21 cellular contexts compared by ENCODE assay signal in the genomic region with DNA sequence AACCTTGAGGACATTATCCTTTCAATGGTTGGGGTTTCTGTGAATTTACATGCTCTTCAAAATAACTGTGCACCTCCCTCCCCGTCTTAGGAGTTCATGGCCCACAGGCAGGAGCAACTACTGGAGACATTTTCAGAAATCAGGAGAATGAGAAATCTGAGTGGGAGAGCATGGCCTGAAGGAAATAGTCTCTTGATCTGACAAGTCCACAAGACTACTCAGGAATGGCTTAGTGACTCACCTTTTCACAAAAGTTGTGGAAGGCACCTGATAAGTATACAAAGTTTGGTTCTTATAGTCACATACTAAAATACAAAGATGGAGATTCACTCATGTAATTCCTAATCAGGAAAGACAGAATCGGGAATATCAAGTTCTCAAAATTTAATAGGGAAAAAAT.
DNase-seq lines count a peak whose midpoint lies in the region; FAIRE-seq and TF ChIP-seq lines count a peak whose summit lies in the region.
"Had no signal": no experiment of that assay in that cellular context is flagged by ENCODE, and none has a peak within 500 bp of the region (broad histone marks: within the 10 kb centered on the region; RNA-seq: fewer than 3 reads in every experiment).

No MANE protein-coding gene starts in this region.

- H3K4me3 Mint-ChIP-seq in MCF 10A (ENCODE audit: unreplicated experiment), result no peak overlapping the region
- H3K4me3 Mint-ChIP-seq: CD14-positive monocyte; CD4-positive, alpha-beta memory T cell; GM23338 had no signal

- TF ChIP-seq CTCF in mammary epithelial cell (conservative IDR thresholded peaks at IDR 0.05 in 1 of 2, IDR thresholded peaks at IDR 0.05 in 1 of 2; ENCODE audit: extremely low read depth in 1 of 2, insufficient read depth in 1 of 2, low read depth in 1 of 2, low read length in 2 of 2), result no peak
- TF ChIP-seq CTCF in MCF 10A (IDR thresholded peaks at IDR 0.05; ENCODE audit: unreplicated experiment), result no peak
- TF ChIP-seq CTCF in epithelial cell of esophagus (IDR thresholded peaks at IDR 0.05; ENCODE audit: insufficient read depth, low read depth, low read length, missing control alignments), result no peak
- no peak for TF ChIP-seq CTCF in keratinocyte (optimal IDR thresholded peaks at IDR 0.05 in 1 of 3, IDR thresholded peaks at IDR 0.05 in 1 of 3, conservative IDR thresholded peaks at IDR 0.05 in 1 of 3; ENCODE audit: extremely low read depth in 1 of 3, insufficient read depth in 2 of 3, low read length in 3 of 3)

- no peaks in the 10 kb centered on the region for H3K36me3 Mint-ChIP-seq in MCF 10A (ENCODE audit: insufficient read depth, unreplicated experiment)
- H3K36me3 Mint-ChIP-seq: CD14-positive monocyte; CD4-positive, alpha-beta memory T cell had no signal

- in situ Hi-C loops in mammary epithelial cell (cut with MboI; ENCODE audit: low sequenced_read_pairs in 2 of 2), result no loop called here

- H3K4me1 ChIP-seq in mammary epithelial cell (ENCODE audit: insufficient read depth, low read length), result peaks cover 6% of the 10 kb centered on the region
- H3K4me1 ChIP-seq in adipocyte (ENCODE audit: control insufficient read depth, insufficient read depth, low read length), result peaks cover 16% of the 10 kb centered on the region
- peaks cover 8% of the 10 kb centered on the region for H3K4me1 ChIP-seq in keratinocyte (ENCODE audit: control insufficient read depth, extremely low read depth, insufficient read depth, low read length)
- H3K4me1 ChIP-seq: A549, BLaER1 had no signal

- H3K36me3 ChIP-seq in mammary epithelial cell (ENCODE audit: insufficient read depth, low read length), result no peaks in the 10 kb centered on the region
- no peaks in the 10 kb centered on the region for H3K36me3 ChIP-seq in adipocyte (ENCODE audit: control insufficient read depth, insufficient read depth, low read length, severe bottlenecking)
- H3K36me3 ChIP-seq in keratinocyte (ENCODE audit: control insufficient read depth in 2 of 2, extremely low read depth in 1 of 2, insufficient read depth in 2 of 2, low read length in 2 of 2), result no peaks in the 10 kb centered on the region
- H3K36me3 ChIP-seq: BLaER1 had no signal

- WGBS in mammary epithelial cell (ENCODE audit: low coverage, missing lambda C conversion rate), result 10% methylated on average over 2 of the region's 2 CpGs

- H3K27me3 ChIP-seq in mammary epithelial cell (ENCODE audit: insufficient read depth, low read length) (no peaks in the 10 kb centered on the region), adipocyte (replicated peaks; ENCODE audit: control insufficient read depth, insufficient read depth, low read length) (peaks cover 6% of the 10 kb centered on the region), keratinocyte (ENCODE audit: control insufficient read depth, extremely low read depth, insufficient read depth, low read length) (no peaks in the 10 kb centered on the region)
- H3K27me3 ChIP-seq: BLaER1 had no signal

- no peaks in the 10 kb centered on the region for H3K9me3 ChIP-seq in mammary epithelial cell (replicated peaks; ENCODE audit: insufficient read depth, low read length)
- H3K9me3 ChIP-seq in adipocyte (ENCODE audit: control insufficient read depth, low read length), result peaks cover 13% of the 10 kb centered on the region
- no peaks in the 10 kb centered on the region for H3K9me3 ChIP-seq in keratinocyte (ENCODE audit: control insufficient read depth, low read depth, low read length)

- FAIRE-seq in keratinocyte (lab: Jason Lieb, UNC), result peak; percentile 89
- FAIRE-seq: A549, GM12892, GM18507, H54 had no signal

- no peaks in the 10 kb centered on the region for H3K9me1 ChIP-seq in keratinocyte (ENCODE audit: control insufficient read depth, extremely low read depth, insufficient read depth, low read length)

- H3K79me2 ChIP-seq in mammary epithelial cell (ENCODE audit: insufficient read depth, low read length) (no peaks in the 10 kb centered on the region), keratinocyte (ENCODE audit: control insufficient read depth, insufficient read depth, low read length) (no peaks in the 10 kb centered on the region)

- BruUV-seq in mammary epithelial cell (replicated peaks; lab: Mats Ljungman, UMichigan), result no TSS peak
- no TSS peak for BruUV-seq in MCF 10A (replicated peaks; lab: Mats Ljungman, UMichigan)

- peak overlapping the region; percentile 0 for H3K4me2 ChIP-seq in mammary epithelial cell (ENCODE audit: insufficient read depth, low read depth, low read length)
- no peak overlapping the region for H3K4me2 ChIP-seq in keratinocyte (ENCODE audit: control insufficient read depth, extremely low read depth, insufficient read depth, low read depth, low read length)
- H3K4me2 ChIP-seq: A549, BLaER1, GM23338 had no signal

- DNase-seq in mammary epithelial cell, result peak; percentile 39
- DNase-seq in MCF 10A (ENCODE audit: unreplicated experiment), result no peak
- DNase-seq in adipocyte (ENCODE audit: low read depth), result no peak
- peak; percentile 59 for DNase-seq in epithelial cell of esophagus (ENCODE audit: low read depth)
- DNase-seq in keratinocyte (ENCODE audit: low read depth, low spot score), result no peak
- DNase-seq in AG20443 (ENCODE audit: low spot score), result no peak
- DNase-seq in medulla oblongata (ENCODE audit: extremely low spot score), result no peak
- DNase-seq in kidney tubule cell (ENCODE audit: low spot score), result no peak
- DNase-seq: CD4-positive, alpha-beta memory T cell; DMS153; DMS79; GDM1; HCEC 1CT had no signal

- H3K27ac Mint-ChIP-seq in MCF 10A (ENCODE audit: low read depth, unreplicated experiment), result no peak overlapping the region
- H3K27ac Mint-ChIP-seq: CD14-positive monocyte; CD4-positive, alpha-beta memory T cell; GM23338 had no signal

- H3K4me1 Mint-ChIP-seq in MCF 10A (ENCODE audit: insufficient read depth, unreplicated experiment), result no peaks in the 10 kb centered on the region
- H3K4me1 Mint-ChIP-seq: CD14-positive monocyte; CD4-positive, alpha-beta memory T cell; GM23338 had no signal

- H3K9ac ChIP-seq in mammary epithelial cell (ENCODE audit: insufficient read depth, low read length), result no peak overlapping the region
- H3K9ac ChIP-seq in adipocyte (ENCODE audit: low read length), result no peak overlapping the region
- H3K9ac ChIP-seq in keratinocyte (ENCODE audit: control insufficient read depth, extremely low read depth, insufficient read depth, low read length), result no peak overlapping the region
- H3K9ac ChIP-seq: BLaER1 had no signal

- no peaks in the 10 kb centered on the region for H4K20me1 ChIP-seq in mammary epithelial cell (ENCODE audit: insufficient read depth, low read length)
- H4K20me1 ChIP-seq in keratinocyte (ENCODE audit: control insufficient read depth, extremely low read depth, insufficient read depth, low read length), result no peaks in the 10 kb centered on the region
- H4K20me1 ChIP-seq: BLaER1 had no signal

- dilution Hi-C loops in mammary epithelial cell (cut with HindIII; ENCODE audit: low sequenced_read_pairs) (no loop called here), keratinocyte (cut with MboI; ENCODE audit: extremely low pct_ligation_motif_present, low sequenced_read_pairs) (no loop called here)

- no peaks in the 10 kb centered on the region for H3K27me3 Mint-ChIP-seq in MCF 10A (ENCODE audit: insufficient read depth, unreplicated experiment)
- H3K27me3 Mint-ChIP-seq: CD4-positive, alpha-beta memory T cell had no signal

- H3K27ac ChIP-seq in mammary epithelial cell (ENCODE audit: insufficient read depth, low read depth, low read length), result no peak overlapping the region
- H3K27ac ChIP-seq in keratinocyte (ENCODE audit: control insufficient read depth, insufficient read depth, low read length), result no peak overlapping the region
- H3K27ac ChIP-seq: 22Rv1, A549, BLaER1 had no signal

- POLR2A ChIA-PET in MCF 10A (lab: Yijun Ruan, JAX), result no interaction called here

- H3K4me3 ChIP-seq in mammary epithelial cell (replicated peaks in 1 of 3; ENCODE audit: insufficient read depth in 1 of 3, low read depth in 2 of 3, low read length in 3 of 3) (no peak overlapping the region), adipocyte (ENCODE audit: low read length) (peak overlapping the region; percentile 72), epithelial cell of esophagus (ENCODE audit: low read length) (no peak overlapping the region), keratinocyte (ENCODE audit: control insufficient read depth in 2 of 3, extremely low read depth in 1 of 3, insufficient read depth in 2 of 3, low read depth in 1 of 3, low read length in 3 of 3) (no peak overlapping the region)
- H3K4me3 ChIP-seq: A549, BLaER1, GM23338 had no signal

- intact Hi-C loops in mammary epithelial cell (cut with micrococcal nuclease), result no loop called here
- intact Hi-C loops in MCF 10A (cut with micrococcal nuclease), result no loop called here

- H3K9me3 Mint-ChIP-seq in MCF 10A (ENCODE audit: unreplicated experiment), result peaks cover 9% of the 10 kb centered on the region
- H3K9me3 Mint-ChIP-seq: GM23338 had no signal

- H2AFZ ChIP-seq in mammary epithelial cell (ENCODE audit: low read depth, low read length) (peak overlapping the region; percentile 58), keratinocyte (ENCODE audit: control insufficient read depth, low read length) (no peak overlapping the region)
- H2AFZ ChIP-seq: GM23338 had no signal

- CTCF ChIA-PET in mammary epithelial cell (lab: Charles Lee; ENCODE audit: low non-redundant PET) (no interaction called here), MCF 10A (lab: Yijun Ruan, JAX) (no interaction called here)

Comparison
In these comparisons a context has a peak if more than half of its experiments do, and no peak if none do; other contexts are left out.
1. DNase-seq: peak in mammary epithelial cell (single experiment) and epithelial cell of esophagus (single experiment); none in MCF 10A (single experiment), adipocyte (single experiment), keratinocyte (single experiment), AG20443 (single experiment), medulla oblongata (single experiment) and kidney tubule cell (single experiment).